ENCODE assay signal across 18 cellular contexts in the genomic region with DNA sequence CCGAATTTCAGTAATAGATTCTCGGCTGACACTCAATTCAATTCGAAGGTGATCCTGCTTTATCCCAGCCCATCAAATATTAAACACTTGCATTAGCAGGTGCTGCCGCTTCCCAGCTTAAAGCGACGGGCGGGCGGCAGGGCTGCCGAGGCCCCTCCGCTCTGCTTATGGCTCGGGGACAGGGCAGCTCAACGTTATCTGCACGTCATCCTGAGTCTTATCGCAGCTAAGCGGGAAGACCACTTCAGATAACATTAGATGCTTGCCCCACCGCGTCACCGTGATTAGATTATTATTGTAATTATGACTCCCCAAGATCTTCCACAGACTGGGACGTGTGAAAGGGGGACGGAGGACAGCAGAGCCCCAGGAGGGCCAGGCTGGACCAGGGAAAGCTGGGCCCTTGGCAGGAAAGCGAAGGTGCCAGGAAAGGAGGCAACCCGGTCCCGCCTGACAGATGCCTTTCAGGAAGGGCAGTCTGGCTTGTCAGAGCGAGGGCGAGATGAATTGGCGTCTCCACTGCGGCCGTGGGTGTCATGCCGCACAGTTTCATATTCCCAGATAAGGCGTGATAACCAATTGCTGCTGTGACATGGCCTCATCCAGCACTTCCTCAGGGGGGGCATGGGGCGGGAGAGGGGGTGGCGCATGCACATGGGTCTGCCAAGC.
"Had no signal": no experiment of that assay in that cellular context is flagged by ENCODE, and none has a peak within 500 bp of the region (broad histone marks: within the 10 kb centered on the region; RNA-seq: fewer than 3 reads in every experiment).

No MANE protein-coding gene starts in this region.

- H3K9me3 Mint-ChIP-seq: activated CD8-positive, alpha-beta T cell treated with anti-CD3 and anti-CD28 coated beads for 36 hours; activated T-cell treated with anti-CD3 and anti-CD28 coated beads, Interleukin-2, amount 50 U/mL, for 72 hours; immature natural killer cell; natural killer cell treated with Interleukin-12 subunit alpha and Interleukin-12 subunit beta and Interleukin-15 and Interleukin-18, amount 100 ng/mL, for 72 hours; stimulated activated naive CD8-positive, alpha-beta T cell treated with anti-CD3 and anti-CD28 coated beads, Interleukin-15, Interleukin-2, amounts not matched to agents 100 ng/mL and 50 ng/mL, for 24 hours had no signal

- FAIRE-seq: bronchial epithelial cell had no signal

- H3K27me3 Mint-ChIP-seq: activated CD8-positive, alpha-beta T cell treated with anti-CD3 and anti-CD28 coated beads for 36 hours; natural killer cell treated with Interleukin-12 subunit alpha and Interleukin-12 subunit beta and Interleukin-15 and Interleukin-18, amount 100 ng/mL, for 72 hours; stimulated activated naive CD8-positive, alpha-beta T cell treated with anti-CD3 and anti-CD28 coated beads, Interleukin-15, Interleukin-2, amounts not matched to agents 100 ng/mL and 50 ng/mL, for 24 hours had no signal

- H3K4me1 Mint-ChIP-seq: immature natural killer cell had no signal

- H3K27ac Mint-ChIP-seq: activated CD8-positive, alpha-beta T cell treated with anti-CD3 and anti-CD28 coated beads for 36 hours; activated T-cell treated with anti-CD3 and anti-CD28 coated beads, Interleukin-2, amount 50 U/mL, for 72 hours; immature natural killer cell; natural killer cell treated with Interleukin-12 subunit alpha and Interleukin-12 subunit beta and Interleukin-15 and Interleukin-18, amount 100 ng/mL, for 72 hours; stimulated activated naive CD8-positive, alpha-beta T cell treated with anti-CD3 and anti-CD28 coated beads, Interleukin-15, Interleukin-2, amounts not matched to agents 100 ng/mL and 50 ng/mL, for 24 hours had no signal

- H3K36me3 Mint-ChIP-seq: natural killer cell treated with Interleukin-12 subunit alpha and Interleukin-12 subunit beta and Interleukin-15 and Interleukin-18, amount 100 ng/mL, for 72 hours had no signal

- H3K27me3 ChIP-seq: colonic mucosa, gastroesophageal sphincter had no signal

- H3K4me3 Mint-ChIP-seq: activated CD8-positive, alpha-beta T cell treated with anti-CD3 and anti-CD28 coated beads for 36 hours; activated T-cell treated with anti-CD3 and anti-CD28 coated beads, Interleukin-2, amount 50 U/mL, for 72 hours; immature natural killer cell; natural killer cell treated with Interleukin-12 subunit alpha and Interleukin-12 subunit beta and Interleukin-15 and Interleukin-18, amount 100 ng/mL, for 72 hours; stimulated activated naive CD8-positive, alpha-beta T cell treated with anti-CD3 and anti-CD28 coated beads, Interleukin-15, Interleukin-2, amounts not matched to agents 100 ng/mL and 50 ng/mL, for 24 hours had no signal

- H3K4me3 ChIP-seq: colonic mucosa, gastroesophageal sphincter, psoas muscle, thoracic aorta had no signal

- H3K27ac ChIP-seq: gastroesophageal sphincter, psoas muscle, thoracic aorta had no signal

- H3K36me3 ChIP-seq: colonic mucosa, thoracic aorta had no signal

- DNase-seq: activated CD4-positive, alpha-beta T cell treated with anti-CD3 and anti-CD28 coated beads for 4 hours; activated CD8-positive, alpha-beta memory T cell treated with anti-CD3 and anti-CD28 coated beads, Interleukin-2, amount 50 U/mL, for 4 hours; activated CD8-positive, alpha-beta T cell treated with anti-CD3 and anti-CD28 coated beads for 36 hours; activated T-cell treated with anti-CD3 and anti-CD28 coated beads, Interleukin-2, amount 50 U/mL, for 72 hours; aorta; colonic mucosa; immature natural killer cell; left colon; mammary epithelial cell; occipital lobe; psoas muscle; stimulated activated CD4-positive, alpha-beta T cell treated with anti-CD3 and anti-CD28 coated beads, Interleukin-4, amount 100 ng/mL, for 1 hour; T-helper 9 cell had no signal

- H3K4me1 ChIP-seq: gastroesophageal sphincter, psoas muscle had no signal

- ATAC-seq: activated CD8-positive, alpha-beta T cell treated with anti-CD3 and anti-CD28 coated beads for 36 hours; activated T-cell treated with anti-CD3 and anti-CD28 coated beads, Interleukin-2, amount 50 U/mL, for 72 hours; gastroesophageal sphincter; left colon; natural killer cell treated with Interleukin-12 subunit alpha and Interleukin-12 subunit beta and Interleukin-15 and Interleukin-18, amount 100 ng/mL, for 72 hours; psoas muscle had no signal

- H3K9me3 ChIP-seq: colonic mucosa, gastroesophageal sphincter, psoas muscle, thoracic aorta had no signal
